Comparison of ENCODE assay signal across 8 cellular contexts in genomic region chr19:16111909-16112752, GRCh38. TPM values are rescaled to one million over a fixed set of nuclear protein-coding genes. Genes with fewer than 3 reads are reported as not detected.
DNase-seq lines count a peak whose midpoint lies in the region; ATAC-seq and TF ChIP-seq lines count a peak whose summit lies in the region.

No MANE protein-coding gene starts in this region.

- intact Hi-C loops in vagina (cut with DNase I): loop anchor here (5.0 to 10.0 kb wide), 3 partner anchors 40 to 73 kb away; partner anchors contain the start of gene FAM32A

- H3K27ac ChIP-seq in 22Rv1: peak overlapping the region; percentile 73
- H3K27ac ChIP-seq in lung (ENCODE audit: low read depth in 1 of 2, low read length in 1 of 2): peak overlapping the region; percentile 88 to 94
- H3K27ac ChIP-seq in vagina: peak overlapping the region; percentile 88

- peaks cover 0 to 14% of the 10 kb centered on the region in 2 donors for H3K4me1 ChIP-seq in lung (ENCODE audit: control insufficient read depth in 2 of 2, insufficient read depth in 2 of 2, low read length in 2 of 2)
- H3K4me1 ChIP-seq in vagina: peaks cover 57% of the 10 kb centered on the region

- peaks cover 7% of the 10 kb centered on the region for H3K36me3 Mint-ChIP-seq in brain

- DNase-seq in lung (ENCODE audit: low spot score) (no peak), vagina (ENCODE audit: extremely low spot score in 2 of 2) (no peak), iPS-NIHi11 (ENCODE audit: low spot score) (no peak), A172 (ENCODE audit: low spot score) (no peak)

- no peak for TF ChIP-seq POLR2A in vagina (IDR thresholded peaks at IDR 0.05)

- H3K36me3 ChIP-seq in lung (ENCODE audit: control insufficient read depth in 2 of 2, insufficient read depth in 2 of 2, low read length in 2 of 2): peaks cover 0 to 12% of the 10 kb centered on the region in 2 donors
- no peaks in the 10 kb centered on the region for H3K36me3 ChIP-seq in vagina

- H3K9me3 Mint-ChIP-seq in brain: peaks cover 0 to 1% (median 0%) of the 10 kb centered on the region in 5 experiments

- ATAC-seq in HG02588 (IDR thresholded peaks at IDR 0.05; ENCODE audit: unreplicated experiment): peak; percentile 1
- ATAC-seq in lung (ENCODE audit: insufficient read depth, low FRiP score): no peak
- no peak for ATAC-seq in HG02763 (IDR thresholded peaks at IDR 0.05; ENCODE audit: unreplicated experiment)

- H3K27me3 Mint-ChIP-seq in brain: peaks cover 14% of the 10 kb centered on the region

- H3K27me3 ChIP-seq in lung (ENCODE audit: control insufficient read depth, insufficient read depth): no peaks in the 10 kb centered on the region
- H3K27me3 ChIP-seq in vagina: no peaks in the 10 kb centered on the region

- WGBS in lung, 2 donors: 3% methylated on average over 37 of the region's 37 CpGs

- TF ChIP-seq CTCF in 22Rv1 (IDR thresholded peaks at IDR 0.05) (no peak), brain (conservative IDR thresholded peaks at IDR 0.05) (no peak), lung (IDR thresholded peaks at IDR 0.05; ENCODE audit: control extremely low read depth, extremely low read depth) (no peak), vagina (IDR thresholded peaks at IDR 0.05) (no peak)

- H3K4me1 Mint-ChIP-seq in brain: peaks cover 38% of the 10 kb centered on the region

- peak overlapping the region; percentile 97 to 99 (median 98) for H3K4me3 Mint-ChIP-seq in brain

- H3K27ac Mint-ChIP-seq in brain: peak overlapping the region; percentile 93 to 99 (median 98)

- H3K4me3 ChIP-seq in lung (peak overlapping the region; percentile 78), vagina (peak overlapping the region; percentile 58 to 90)

- no peaks in the 10 kb centered on the region for H3K9me3 ChIP-seq in lung (ENCODE audit: control insufficient read depth in 2 of 2, insufficient read depth in 1 of 2, low read length in 1 of 2)
- no peaks in the 10 kb centered on the region for H3K9me3 ChIP-seq in vagina

RNA-seq across cellular contexts. Expression of gene RAB8A, which starts 0.4 kb away (rescaled TPM):
- 47.7 TPM for polyA plus RNA-seq in brain (ENCODE audit: insufficient read depth, low read depth, low replicate concordance)
- 10 to 100 TPM; 69.3 to 71.4 TPM for total RNA-seq in lung
- polyA plus RNA-seq in lung: 10 to 100 TPM; 32.2 to 51.4 TPM
- 30.4 TPM for total RNA-seq in vagina
- 60.3 and 60.8 TPM in 2 replicates for total RNA-seq in A172 (2014; rRNA removed; shearing (Covaris generic))

RNA-seq across cellular contexts. Expression of gene HSH2D, which starts 31.4 kb away (rescaled TPM):
- polyA plus RNA-seq in brain (ENCODE audit: insufficient read depth, low read depth, low replicate concordance) (0.17 TPM), lung (1 to 10 TPM; 6.6 to 9.3 TPM)
- total RNA-seq in lung (1 to 10 TPM; 5.5 to 6.1 TPM), vagina (0.74 TPM)
- not detected in 2 replicates for total RNA-seq in A172 (2014; rRNA removed; shearing (Covaris generic))

RNA-seq across cellular contexts. Expression of gene TPM4, which starts 35.8 kb away (rescaled TPM):
- polyA plus RNA-seq in brain (ENCODE audit: insufficient read depth, low read depth, low replicate concordance) (171 TPM), lung (100 to 1,000 TPM; 274 to 438 TPM)
- total RNA-seq in lung (100 to 1,000 TPM; 382 to 385 TPM), vagina (409 TPM)
- 1,516 and 1,534 TPM in 2 replicates for total RNA-seq in A172 (2014; rRNA removed; shearing (Covaris generic))
